In the genomic region with DNA sequence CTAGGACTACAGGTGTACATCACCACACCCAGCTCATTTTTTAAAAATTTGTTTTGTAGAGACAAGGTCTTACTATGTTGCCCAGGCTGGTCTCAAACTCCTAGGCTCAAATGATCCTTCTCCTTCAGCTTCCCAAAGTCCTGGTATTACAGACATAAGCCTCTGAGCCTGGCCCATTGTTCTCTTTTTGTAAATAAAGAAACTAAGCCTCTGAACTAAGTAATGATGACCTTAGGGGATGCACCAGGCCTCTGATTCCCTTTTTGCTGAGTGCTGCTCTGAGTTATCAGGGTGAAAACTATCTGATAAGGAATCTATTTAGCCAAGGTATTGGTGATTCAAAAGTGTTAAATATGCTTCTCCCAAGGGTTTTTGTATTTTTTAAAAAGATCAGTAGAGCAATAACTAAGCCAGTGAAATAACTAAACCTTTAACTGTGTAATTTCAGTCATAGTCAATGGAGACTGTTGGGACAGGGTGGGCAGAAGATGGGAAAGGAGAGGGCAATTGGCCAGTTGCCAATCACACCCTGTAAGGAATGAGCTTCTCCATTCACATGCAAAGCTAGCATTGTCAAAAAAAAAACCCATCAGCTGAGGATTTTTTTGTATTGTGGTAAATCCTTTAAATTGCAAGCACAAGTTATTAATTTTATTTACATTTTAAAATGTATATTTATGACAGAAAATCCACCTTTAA, we compare ENCODE assay signal across 21 cellular contexts.
"Had no signal": no experiment of that assay in that cellular context is flagged by ENCODE, and none has a peak within 500 bp of the region (broad histone marks: within the 10 kb centered on the region; RNA-seq: fewer than 3 reads in every experiment).

No MANE protein-coding gene starts in this region.

- H3K4me1 ChIP-seq: lower lobe of right lung, upper lobe of left lung, uterus had no signal

- ATAC-seq: left cardiac atrium; lower lobe of right lung; psoas muscle; right lobe of liver; stimulated activated effector memory CD8-positive, alpha-beta T cell treated with anti-CD3 and anti-CD28 coated beads, Interleukin-12 subunit alpha, Interleukin-12 subunit beta, amount 100 ng/mL, for 72 hours; stimulated activated naive CD8-positive, alpha-beta T cell treated with anti-CD3 and anti-CD28 coated beads, Interleukin-15, Interleukin-2, amounts not matched to agents 100 U/mL and 50 U/mL, for 24 hours had no signal

- H3K9me3 ChIP-seq: left ventricle myocardium inferior, lower lobe of right lung, neutrophil, psoas muscle, right lobe of liver, suprapubic skin, thyroid gland, upper lobe of left lung, uterus had no signal

- H3K4me3 ChIP-seq: hepatocyte, left ventricle myocardium inferior, lower lobe of right lung, psoas muscle, right lobe of liver, suprapubic skin, thyroid gland, upper lobe of left lung, uterus had no signal

- FAIRE-seq: kidney had no signal

- H3K27me3 ChIP-seq: hepatocyte, neutrophil, right lobe of liver, suprapubic skin, thyroid gland, upper lobe of left lung, uterus had no signal

- H2AFZ ChIP-seq: hepatocyte had no signal

- H3K4me2 ChIP-seq: hepatocyte had no signal

- H3K36me3 ChIP-seq: left ventricle myocardium inferior, lower lobe of right lung, neutrophil, right lobe of liver, suprapubic skin, thyroid gland, upper lobe of left lung, uterus had no signal

- DNase-seq: effector CD4-positive, alpha-beta T cell; foreskin melanocyte; head of caudate nucleus; kidney; left cardiac atrium; left ventricle myocardium inferior; lower lobe of right lung; midbrain; psoas muscle; retina; right lobe of liver; stimulated activated CD4-positive, alpha-beta T cell treated with anti-CD3 and anti-CD28 coated beads, Interleukin-4, amount 100 ng/mL, for 1 hour; stimulated activated CD8-positive, alpha-beta memory T cell treated with anti-CD3 and anti-CD28 coated beads, Interleukin-4, amount 100 ng/mL, for 48 hours; stimulated activated naive CD8-positive, alpha-beta T cell treated with anti-CD3 and anti-CD28 coated beads, Interleukin-15, Interleukin-2, amounts not matched to agents 100 U/mL and 50 U/mL, for 24 hours; thyroid gland; upper lobe of left lung; uterus had no signal

- H3K27ac ChIP-seq: hepatocyte, left ventricle myocardium inferior, lower lobe of right lung, neutrophil, psoas muscle, right lobe of liver, suprapubic skin, thyroid gland, upper lobe of left lung, uterus had no signal

- H3K79me2 ChIP-seq: hepatocyte had no signal
